8 cellular contexts compared by ENCODE assay signal in the genomic region with DNA sequence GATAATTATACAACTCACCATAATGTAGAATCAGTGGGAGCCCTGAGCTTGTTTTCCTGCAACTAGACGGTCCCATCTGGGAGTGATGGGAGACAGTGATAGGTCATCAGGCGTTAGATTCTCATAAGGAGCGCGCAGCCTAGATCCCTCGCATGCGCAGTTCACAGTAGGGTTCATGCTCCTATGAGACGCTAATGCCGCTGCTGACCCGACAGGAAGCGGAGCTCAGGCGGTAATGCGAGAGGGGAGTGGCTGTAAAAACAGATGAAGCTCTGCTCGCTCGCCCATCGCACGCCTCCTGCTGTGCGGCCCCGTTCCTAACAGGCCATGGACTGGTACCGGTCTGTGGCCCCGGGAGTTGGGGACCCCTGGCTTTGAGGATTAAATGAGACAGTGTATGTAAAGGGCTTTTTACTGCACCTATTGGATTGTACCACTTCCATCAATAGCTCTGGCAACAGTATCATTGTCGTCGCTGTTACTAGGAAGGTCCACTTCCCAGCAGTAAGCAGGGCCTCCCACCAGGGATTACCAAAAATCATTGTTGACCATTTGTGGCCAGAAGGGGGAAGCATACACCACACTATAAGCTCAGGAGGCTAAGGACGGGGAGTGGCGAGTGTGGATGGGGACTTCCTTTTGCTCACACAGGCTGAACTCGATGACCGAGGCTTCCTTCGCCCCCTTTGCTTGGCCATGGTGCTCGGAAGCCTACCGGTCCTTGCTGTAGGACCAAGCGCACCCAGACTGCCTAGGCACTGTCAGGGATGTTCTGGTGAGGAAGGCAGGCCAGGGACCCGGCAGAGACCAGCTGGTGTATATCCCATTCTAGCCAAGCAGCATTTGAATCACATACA. TPM values are rescaled to one million over a fixed set of nuclear protein-coding genes. Genes with fewer than 3 reads are reported as not detected.
DNase-seq lines count a peak whose midpoint lies in the region; ATAC-seq and TF ChIP-seq lines count a peak whose summit lies in the region.

No MANE protein-coding gene starts in this region.

- peaks cover 4% of the 10 kb centered on the region; the same call in 1 of the 2 replicates for H3K79me2 ChIP-seq in PC-9 (ENCODE audit: low read depth)

- H3K9me3 ChIP-seq in PC-9 (ENCODE audit: insufficient read depth, low read depth), result peaks cover 8% of the 10 kb centered on the region

- H3F3A ChIP-seq in PC-9 (ENCODE audit: insufficient read depth, low read depth), result peaks cover 43% of the 10 kb centered on the region

- peaks cover 0 to under 1% (median under 1%) of the 10 kb centered on the region in 3 donors for H3K36me3 Mint-ChIP-seq in naive thymus-derived CD8-positive, alpha-beta T cell
- H3K36me3 Mint-ChIP-seq in stimulated activated memory B cell treated with anti-CD40 and anti-IgM and Interleukin-4, amounts not matched to agents 10 μg/mL and 1 μg/mL and 100 μg/mL, for 72 hours, result no peaks in the 10 kb centered on the region

- DNase-seq in DMS53 (lab: John Stamatoyannopoulos, UW) (peak; percentile 99), PC-9 (peak; percentile 88 to 91), fibroblast of mammary gland (ENCODE audit: low read depth) (peak; percentile 95)
- peak; percentile 47 to 48 for DNase-seq in activated T-helper 1 cell treated with anti-CD3 and anti-CD28 coated beads, Interleukin-2, amount 50 U/mL, for 16 hours (ENCODE audit: low read depth in 1 of 2, low spot score in 1 of 2)
- peak; percentile 33 to 86 (median 67) for DNase-seq in naive thymus-derived CD8-positive, alpha-beta T cell

- no peaks in the 10 kb centered on the region for H4K20me1 ChIP-seq in PC-9 (ENCODE audit: insufficient read depth)

- TF ChIP-seq RAD21 in Ishikawa (IDR thresholded peaks at IDR 0.05; ENCODE audit: low read depth), result peak; percentile 97

- H3K36me3 ChIP-seq in PC-9 (ENCODE audit: low read depth), result no peaks in the 10 kb centered on the region

- ATAC-seq in GM21717 (IDR thresholded peaks at IDR 0.05; ENCODE audit: unreplicated experiment), result peak; percentile 95
- ATAC-seq in naive thymus-derived CD8-positive, alpha-beta T cell, result peak; percentile 88 to 92
- peak; percentile 97 for ATAC-seq in stimulated activated memory B cell treated with anti-CD40 and anti-IgM and Interleukin-4, amounts not matched to agents 10 μg/mL and 1 μg/mL and 100 μg/mL, for 72 hours

- CTCF ChIA-PET in PC-9 (lab: Charles Lee), result interaction anchor here (0.5 to 1.9 kb wide), 22 partner anchors 17 to 324 kb away, joined by 3 to 33 read pairs (median 6); a partner anchor contains a TSS

- peak overlapping the region; percentile 78 to 93 (median 88) for H3K4me3 Mint-ChIP-seq in naive thymus-derived CD8-positive, alpha-beta T cell
- H3K4me3 Mint-ChIP-seq in stimulated activated memory B cell treated with anti-CD40 and anti-IgM and Interleukin-4, amounts not matched to agents 10 μg/mL and 1 μg/mL and 100 μg/mL, for 72 hours, result peak overlapping the region; percentile 80

- TF ChIP-seq CTCF in PC-9 (conservative IDR thresholded peaks at IDR 0.05) (peak; percentile 96), fibroblast of mammary gland (conservative IDR thresholded peaks at IDR 0.05; ENCODE audit: control insufficient read depth, insufficient read depth, low read depth, low read length) (peak; percentile 71)

- H3K4me1 ChIP-seq in PC-9 (replicated peaks; ENCODE audit: insufficient read depth), result peaks cover 48% of the 10 kb centered on the region

- H3K9me3 Mint-ChIP-seq in naive thymus-derived CD8-positive, alpha-beta T cell, result peaks cover 0 to under 1% (median 0%) of the 10 kb centered on the region in 9 donors
- no peaks in the 10 kb centered on the region for H3K9me3 Mint-ChIP-seq in stimulated activated memory B cell treated with anti-CD40 and anti-IgM and Interleukin-4, amounts not matched to agents 10 μg/mL and 1 μg/mL and 100 μg/mL, for 72 hours

- H3K4me3 ChIP-seq in PC-9, result peak overlapping the region; percentile 51
- peak overlapping the region; percentile 53 for H3K4me3 ChIP-seq in fibroblast of mammary gland (ENCODE audit: control insufficient read depth, low read depth, low read length)

- no peaks in the 10 kb centered on the region for H3K27me3 ChIP-seq in PC-9 (ENCODE audit: insufficient read depth, low read depth)

- H3K4me2 ChIP-seq in PC-9, result peak overlapping the region; percentile 78

- TF ChIP-seq EP300 in Ishikawa (IDR thresholded peaks at IDR 0.05; ENCODE audit: borderline replicate concordance), result no peak

- TSS peak; percentile 94 for BruUV-seq in PC-9 (replicated peaks; lab: Mats Ljungman, UMichigan)

- H3K27ac ChIP-seq in PC-9, result peak overlapping the region; percentile 80

- peak overlapping the region; percentile 75 for H2AFZ ChIP-seq in PC-9

- no peaks in the 10 kb centered on the region for H3K27me3 Mint-ChIP-seq in naive thymus-derived CD8-positive, alpha-beta T cell
- no peaks in the 10 kb centered on the region for H3K27me3 Mint-ChIP-seq in stimulated activated memory B cell treated with anti-CD40 and anti-IgM and Interleukin-4, amounts not matched to agents 10 μg/mL and 1 μg/mL and 100 μg/mL, for 72 hours

- intact Hi-C loops in PC-9 (cut with micrococcal nuclease; ENCODE audit: unreplicated experiment), result loop anchor here (1.0 to 5.0 kb wide), 6 partner anchors 81 to 522 kb away; no protein-coding TSS in a partner anchor

- H3K4me1 Mint-ChIP-seq in naive thymus-derived CD8-positive, alpha-beta T cell, result peaks cover 7 to 22% (median 10%) of the 10 kb centered on the region in 4 donors
- H3K4me1 Mint-ChIP-seq in stimulated activated memory B cell treated with anti-CD40 and anti-IgM and Interleukin-4, amounts not matched to agents 10 μg/mL and 1 μg/mL and 100 μg/mL, for 72 hours, result peaks cover 19% of the 10 kb centered on the region

- no peaks in the 10 kb centered on the region for H3K9me2 ChIP-seq in PC-9 (ENCODE audit: insufficient read depth)

- H3K27ac Mint-ChIP-seq in naive thymus-derived CD8-positive, alpha-beta T cell, result peak overlapping the region; percentile 81 to 95 (median 87)
- H3K27ac Mint-ChIP-seq in stimulated activated memory B cell treated with anti-CD40 and anti-IgM and Interleukin-4, amounts not matched to agents 10 μg/mL and 1 μg/mL and 100 μg/mL, for 72 hours, result peak overlapping the region; percentile 82

- POLR2A ChIA-PET in PC-9 (lab: Charles Lee; ENCODE audit: unreplicated experiment), result interaction anchor here (0.6 to 1.4 kb wide), 14 partner anchors 8 to 1230 kb away, joined by 3 to 10 read pairs (median 4); a partner anchor contains a TSS
- POLR2A ChIA-PET in naive thymus-derived CD8-positive, alpha-beta T cell (lab: Charles Lee), result interaction anchor here (0.6 to 1.8 kb wide), 6 partner anchors 21 to 175 kb away, joined by 3 to 14 read pairs (median 4); a partner anchor contains a TSS

TF ChIP-seq in Ishikawa, 13 proteins besides CTCF, POLR2A, EP300 and RAD21:
- TF ChIP-seq YY1 (IDR thresholded peaks at IDR 0.05; ENCODE audit: low read depth) (no peak), TCF12 (IDR thresholded peaks at IDR 0.05; ENCODE audit: low read depth) (no peak), CREB1 (IDR thresholded peaks at IDR 0.05; ENCODE audit: low read depth) (no peak), FOXM1 (IDR thresholded peaks at IDR 0.05; ENCODE audit: borderline replicate concordance, low read depth) (no peak), ZBTB7A (IDR thresholded peaks at IDR 0.05; ENCODE audit: low read depth) (no peak), TEAD4 (IDR thresholded peaks at IDR 0.05) (no peak)
- TF ChIP-seq, protein P1, sequence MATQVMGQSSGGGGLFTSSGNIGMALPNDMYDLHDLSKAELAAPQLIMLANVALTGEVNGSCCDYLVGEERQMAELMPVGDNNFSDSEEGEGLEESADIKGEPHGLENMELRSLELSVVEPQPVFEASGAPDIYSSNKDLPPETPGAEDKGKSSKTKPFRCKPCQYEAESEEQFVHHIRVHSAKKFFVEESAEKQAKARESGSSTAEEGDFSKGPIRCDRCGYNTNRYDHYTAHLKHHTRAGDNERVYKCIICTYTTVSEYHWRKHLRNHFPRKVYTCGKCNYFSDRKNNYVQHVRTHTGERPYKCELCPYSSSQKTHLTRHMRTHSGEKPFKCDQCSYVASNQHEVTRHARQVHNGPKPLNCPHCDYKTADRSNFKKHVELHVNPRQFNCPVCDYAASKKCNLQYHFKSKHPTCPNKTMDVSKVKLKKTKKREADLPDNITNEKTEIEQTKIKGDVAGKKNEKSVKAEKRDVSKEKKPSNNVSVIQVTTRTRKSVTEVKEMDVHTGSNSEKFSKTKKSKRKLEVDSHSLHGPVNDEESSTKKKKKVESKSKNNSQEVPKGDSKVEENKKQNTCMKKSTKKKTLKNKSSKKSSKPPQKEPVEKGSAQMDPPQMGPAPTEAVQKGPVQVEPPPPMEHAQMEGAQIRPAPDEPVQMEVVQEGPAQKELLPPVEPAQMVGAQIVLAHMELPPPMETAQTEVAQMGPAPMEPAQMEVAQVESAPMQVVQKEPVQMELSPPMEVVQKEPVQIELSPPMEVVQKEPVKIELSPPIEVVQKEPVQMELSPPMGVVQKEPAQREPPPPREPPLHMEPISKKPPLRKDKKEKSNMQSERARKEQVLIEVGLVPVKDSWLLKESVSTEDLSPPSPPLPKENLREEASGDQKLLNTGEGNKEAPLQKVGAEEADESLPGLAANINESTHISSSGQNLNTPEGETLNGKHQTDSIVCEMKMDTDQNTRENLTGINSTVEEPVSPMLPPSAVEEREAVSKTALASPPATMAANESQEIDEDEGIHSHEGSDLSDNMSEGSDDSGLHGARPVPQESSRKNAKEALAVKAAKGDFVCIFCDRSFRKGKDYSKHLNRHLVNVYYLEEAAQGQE (IDR thresholded peaks at IDR 0.05; ENCODE audit: low read depth), result no peak
- TF ChIP-seq, protein P2, sequence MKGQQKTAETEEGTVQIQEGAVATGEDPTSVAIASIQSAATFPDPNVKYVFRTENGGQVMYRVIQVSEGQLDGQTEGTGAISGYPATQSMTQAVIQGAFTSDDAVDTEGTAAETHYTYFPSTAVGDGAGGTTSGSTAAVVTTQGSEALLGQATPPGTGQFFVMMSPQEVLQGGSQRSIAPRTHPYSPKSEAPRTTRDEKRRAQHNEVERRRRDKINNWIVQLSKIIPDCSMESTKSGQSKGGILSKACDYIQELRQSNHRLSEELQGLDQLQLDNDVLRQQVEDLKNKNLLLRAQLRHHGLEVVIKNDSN (IDR thresholded peaks at IDR 0.05), result no peak
- TF ChIP-seq, protein P3, sequence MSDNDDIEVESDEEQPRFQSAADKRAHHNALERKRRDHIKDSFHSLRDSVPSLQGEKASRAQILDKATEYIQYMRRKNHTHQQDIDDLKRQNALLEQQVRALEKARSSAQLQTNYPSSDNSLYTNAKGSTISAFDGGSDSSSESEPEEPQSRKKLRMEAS (IDR thresholded peaks at IDR 0.05), result peak; percentile 38; the same call in 1 of the 2 replicates
TF ChIP-seq in Ishikawa: peak in this region for 1.

RNA-seq across cellular contexts. Expression of a gene that starts 26.4 kb away (rescaled TPM):
- 1,009 and 1,328 TPM in 2 replicates for total RNA-seq in PC-9 (2021)
- 100 to 1,000 TPM; 130 to 134 TPM for total RNA-seq in naive thymus-derived CD8-positive, alpha-beta T cell
- 100 to 1,000 TPM; 181 to 202 (median 181) TPM for polyA plus RNA-seq in naive thymus-derived CD8-positive, alpha-beta T cell

Comparison
In these comparisons a context has a peak if more than half of its experiments do, and no peak if none do; other contexts are left out.
1. Peak in every context shown above with its lines: DNase-seq, ATAC-seq, H3K4me3 ChIP-seq and H3K27ac ChIP-seq.
2. DNase-seq: peak in every context shown above with its lines; median percentile 99 in DMS53; 95 in fibroblast of mammary gland; 90 in PC-9; 67 in naive thymus-derived CD8-positive, alpha-beta T cell; 48 in activated T-helper 1 cell treated with anti-CD3 and anti-CD28 coated beads, Interleukin-2, amount 50 U/mL, for 16 hours.